ENCODE assay signal across 2 cellular contexts in genomic region chr1:33425900-33426299, GRCh38.
TF ChIP-seq lines count a peak whose summit lies in the region.

No MANE protein-coding gene starts in this region.

TF ChIP-seq in HCT116, 20 proteins besides CTCF, POLR2A, EP300 and RAD21:
- TF ChIP-seq SP1 (IDR thresholded peaks at IDR 0.05; ENCODE audit: low read depth) (0 out of 2 replicates have a peak, but pooled peaks have one; percentile 2), YY1 (IDR thresholded peaks at IDR 0.05; ENCODE audit: extremely low read depth, insufficient replicate concordance, low read depth, low read length) (no peak)

TF ChIP-seq in GM12878, 131 proteins besides CTCF, POLR2A, EP300 and RAD21:
- TF ChIP-seq BCL11A (IDR thresholded peaks at IDR 0.05; ENCODE audit: low read depth, low read length) (peak; percentile 74; the same call in 1 of the 2 replicates), POLR2AphosphoS5 (IDR thresholded peaks at IDR 0.05; ENCODE audit: low read length) (no peak), ZNF592 (IDR thresholded peaks at IDR 0.05) (no peak), RFX5 (IDR thresholded peaks at IDR 0.05; ENCODE audit: low read depth, low read length) (no peak), ETV6 (conservative IDR thresholded peaks at IDR 0.05 in 1 of 2, IDR thresholded peaks at IDR 0.05 in 1 of 2; ENCODE audit: borderline replicate concordance in 1 of 2, low read depth in 1 of 2) (0 out of 4 replicates have a peak, but pooled peaks of 1 of the 2 experiments have one; percentile 37), CREB1 (IDR thresholded peaks at IDR 0.05; ENCODE audit: low read depth) (peak; percentile 39; the same call in 1 of the 2 replicates), POLR2AphosphoS2 (IDR thresholded peaks at IDR 0.05; ENCODE audit: low read depth, low read length) (no peak), ZZZ3 (IDR thresholded peaks at IDR 0.05; ENCODE audit: control insufficient read depth, insufficient read length, low read depth) (no peak), CHD2 (IDR thresholded peaks at IDR 0.05; ENCODE audit: borderline replicate concordance, low read depth, low read length) (no peak), MEF2A (IDR thresholded peaks at IDR 0.05; ENCODE audit: insufficient read depth, low read depth, low read length) (0 out of 2 replicates have a peak, but pooled peaks have one; percentile 42), SPI1 (IDR thresholded peaks at IDR 0.05; ENCODE audit: borderline replicate concordance, insufficient read depth, low read depth, low read length) (peak; percentile 34; the same call in 1 of the 2 replicates), CREM (IDR thresholded peaks at IDR 0.05; ENCODE audit: low read depth) (0 out of 2 replicates have a peak, but pooled peaks have one; percentile 16), ATF7 (IDR thresholded peaks at IDR 0.05; ENCODE audit: low read depth) (peak; percentile 39; the same call in 1 of the 2 replicates), IKZF2 (IDR thresholded peaks at IDR 0.05) (peak; percentile 51 to 56), SMARCA5 (IDR thresholded peaks at IDR 0.05) (no peak), MTA2 (IDR thresholded peaks at IDR 0.05; ENCODE audit: low read depth) (peak; percentile 72; the same call in 1 of the 2 replicates), STAT1 (conservative IDR thresholded peaks at IDR 0.05) (no peak), BCLAF1 (IDR thresholded peaks at IDR 0.05) (no peak), POU2F2 (IDR thresholded peaks at IDR 0.05; ENCODE audit: borderline replicate concordance, low read depth, low read length) (no peak), TBL1XR1 (IDR thresholded peaks at IDR 0.05; ENCODE audit: low read depth, low read length) (peak; percentile 58; the same call in 1 of the 2 replicates), TCF12 (IDR thresholded peaks at IDR 0.05; ENCODE audit: low read depth, low read length) (no peak), NFIC (IDR thresholded peaks at IDR 0.05; ENCODE audit: low read depth, low read length) (peak; percentile 66), PAX5 (IDR thresholded peaks at IDR 0.05; ENCODE audit: borderline replicate concordance, low read depth, low read length) (no peak), RUNX3 (IDR thresholded peaks at IDR 0.05; ENCODE audit: low read length) (peak; percentile 77), JUNB (IDR thresholded peaks at IDR 0.05) (peak; percentile 55), IRF4 (IDR thresholded peaks at IDR 0.05; ENCODE audit: low read depth, low read length) (0 out of 2 replicates have a peak, but pooled peaks have one; percentile 64), ZNF217 (IDR thresholded peaks at IDR 0.05) (no peak)
- TF ChIP-seq, protein P1, sequence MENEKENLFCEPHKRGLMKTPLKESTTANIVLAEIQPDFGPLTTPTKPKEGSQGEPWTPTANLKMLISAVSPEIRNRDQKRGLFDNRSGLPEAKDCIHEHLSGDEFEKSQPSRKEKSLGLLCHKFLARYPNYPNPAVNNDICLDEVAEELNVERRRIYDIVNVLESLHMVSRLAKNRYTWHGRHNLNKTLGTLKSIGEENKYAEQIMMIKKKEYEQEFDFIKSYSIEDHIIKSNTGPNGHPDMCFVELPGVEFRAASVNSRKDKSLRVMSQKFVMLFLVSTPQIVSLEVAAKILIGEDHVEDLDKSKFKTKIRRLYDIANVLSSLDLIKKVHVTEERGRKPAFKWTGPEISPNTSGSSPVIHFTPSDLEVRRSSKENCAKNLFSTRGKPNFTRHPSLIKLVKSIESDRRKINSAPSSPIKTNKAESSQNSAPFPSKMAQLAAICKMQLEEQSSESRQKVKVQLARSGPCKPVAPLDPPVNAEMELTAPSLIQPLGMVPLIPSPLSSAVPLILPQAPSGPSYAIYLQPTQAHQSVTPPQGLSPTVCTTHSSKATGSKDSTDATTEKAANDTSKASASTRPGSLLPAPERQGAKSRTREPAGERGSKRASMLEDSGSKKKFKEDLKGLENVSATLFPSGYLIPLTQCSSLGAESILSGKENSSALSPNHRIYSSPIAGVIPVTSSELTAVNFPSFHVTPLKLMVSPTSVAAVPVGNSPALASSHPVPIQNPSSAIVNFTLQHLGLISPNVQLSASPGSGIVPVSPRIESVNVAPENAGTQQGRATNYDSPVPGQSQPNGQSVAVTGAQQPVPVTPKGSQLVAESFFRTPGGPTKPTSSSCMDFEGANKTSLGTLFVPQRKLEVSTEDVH (IDR thresholded peaks at IDR 0.05; ENCODE audit: low read depth, partially characterized antibody): no peak
- TF ChIP-seq, protein P2, sequence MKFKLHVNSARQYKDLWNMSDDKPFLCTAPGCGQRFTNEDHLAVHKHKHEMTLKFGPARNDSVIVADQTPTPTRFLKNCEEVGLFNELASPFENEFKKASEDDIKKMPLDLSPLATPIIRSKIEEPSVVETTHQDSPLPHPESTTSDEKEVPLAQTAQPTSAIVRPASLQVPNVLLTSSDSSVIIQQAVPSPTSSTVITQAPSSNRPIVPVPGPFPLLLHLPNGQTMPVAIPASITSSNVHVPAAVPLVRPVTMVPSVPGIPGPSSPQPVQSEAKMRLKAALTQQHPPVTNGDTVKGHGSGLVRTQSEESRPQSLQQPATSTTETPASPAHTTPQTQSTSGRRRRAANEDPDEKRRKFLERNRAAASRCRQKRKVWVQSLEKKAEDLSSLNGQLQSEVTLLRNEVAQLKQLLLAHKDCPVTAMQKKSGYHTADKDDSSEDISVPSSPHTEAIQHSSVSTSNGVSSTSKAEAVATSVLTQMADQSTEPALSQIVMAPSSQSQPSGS (IDR thresholded peaks at IDR 0.05; ENCODE audit: low read length): peak; percentile 55; the same call in 1 of the 2 replicates
- TF ChIP-seq, protein P3, sequence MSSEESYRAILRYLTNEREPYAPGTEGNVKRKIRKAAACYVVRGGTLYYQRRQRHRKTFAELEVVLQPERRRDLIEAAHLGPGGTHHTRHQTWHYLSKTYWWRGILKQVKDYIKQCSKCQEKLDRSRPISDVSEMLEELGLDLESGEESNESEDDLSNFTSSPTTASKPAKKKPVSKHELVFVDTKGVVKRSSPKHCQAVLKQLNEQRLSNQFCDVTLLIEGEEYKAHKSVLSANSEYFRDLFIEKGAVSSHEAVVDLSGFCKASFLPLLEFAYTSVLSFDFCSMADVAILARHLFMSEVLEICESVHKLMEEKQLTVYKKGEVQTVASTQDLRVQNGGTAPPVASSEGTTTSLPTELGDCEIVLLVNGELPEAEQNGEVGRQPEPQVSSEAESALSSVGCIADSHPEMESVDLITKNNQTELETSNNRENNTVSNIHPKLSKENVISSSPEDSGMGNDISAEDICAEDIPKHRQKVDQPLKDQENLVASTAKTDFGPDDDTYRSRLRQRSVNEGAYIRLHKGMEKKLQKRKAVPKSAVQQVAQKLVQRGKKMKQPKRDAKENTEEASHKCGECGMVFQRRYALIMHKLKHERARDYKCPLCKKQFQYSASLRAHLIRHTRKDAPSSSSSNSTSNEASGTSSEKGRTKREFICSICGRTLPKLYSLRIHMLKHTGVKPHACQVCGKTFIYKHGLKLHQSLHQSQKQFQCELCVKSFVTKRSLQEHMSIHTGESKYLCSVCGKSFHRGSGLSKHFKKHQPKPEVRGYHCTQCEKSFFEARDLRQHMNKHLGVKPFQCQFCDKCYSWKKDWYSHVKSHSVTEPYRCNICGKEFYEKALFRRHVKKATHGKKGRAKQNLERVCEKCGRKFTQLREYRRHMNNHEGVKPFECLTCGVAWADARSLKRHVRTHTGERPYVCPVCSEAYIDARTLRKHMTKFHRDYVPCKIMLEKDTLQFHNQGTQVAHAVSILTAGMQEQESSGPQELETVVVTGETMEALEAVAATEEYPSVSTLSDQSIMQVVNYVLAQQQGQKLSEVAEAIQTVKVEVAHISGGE (CRISPR knock-in tag; IDR thresholded peaks at IDR 0.05): no peak
- TF ChIP-seq, protein P4, sequence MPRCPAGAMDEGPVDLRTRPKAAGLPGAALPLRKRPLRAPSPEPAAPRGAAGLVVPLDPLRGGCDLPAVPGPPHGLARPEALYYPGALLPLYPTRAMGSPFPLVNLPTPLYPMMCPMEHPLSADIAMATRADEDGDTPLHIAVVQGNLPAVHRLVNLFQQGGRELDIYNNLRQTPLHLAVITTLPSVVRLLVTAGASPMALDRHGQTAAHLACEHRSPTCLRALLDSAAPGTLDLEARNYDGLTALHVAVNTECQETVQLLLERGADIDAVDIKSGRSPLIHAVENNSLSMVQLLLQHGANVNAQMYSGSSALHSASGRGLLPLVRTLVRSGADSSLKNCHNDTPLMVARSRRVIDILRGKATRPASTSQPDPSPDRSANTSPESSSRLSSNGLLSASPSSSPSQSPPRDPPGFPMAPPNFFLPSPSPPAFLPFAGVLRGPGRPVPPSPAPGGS (IDR thresholded peaks at IDR 0.05; ENCODE audit: borderline replicate concordance, insufficient read depth, low read depth, low read length, poor library complexity, severe bottlenecking): no peak
